In genomic region chr5:145502906-145503305, GRCh38 we compare ENCODE assay signal across 35 cellular contexts.
DNase-seq lines count a peak whose midpoint lies in the region; ATAC-seq and TF ChIP-seq lines count a peak whose summit lies in the region.
"Had no signal": no experiment of that assay in that cellular context is flagged by ENCODE, and none has a peak within 500 bp of the region (broad histone marks: within the 10 kb centered on the region; RNA-seq: fewer than 3 reads in every experiment).

No MANE protein-coding gene starts in this region.

- H3K9ac ChIP-seq in SK-N-SH (no peak overlapping the region), mesenchymal stem cell (ENCODE audit: low read length) (no peak overlapping the region)
- H3K9ac ChIP-seq: BLaER1; BLaER1 treated with 17β-estradiol and CSF1 and Interleukin-3, amounts not matched to agents 10 nM and 100 nM had no signal

- H3K18ac ChIP-seq in mesenchymal stem cell (ENCODE audit: low read depth in 1 of 2, low read length in 2 of 2): no peak overlapping the region

- no peak overlapping the region for H3K23ac ChIP-seq in mesenchymal stem cell (ENCODE audit: low read length in 2 of 2)

- H3F3A ChIP-seq in SK-N-SH (replicated peaks; ENCODE audit: insufficient read depth): no peaks in the 10 kb centered on the region

- no peak overlapping the region for H3K14ac ChIP-seq in mesenchymal stem cell (ENCODE audit: low read length in 2 of 2)

- H3K4me3 Mint-ChIP-seq in activated naive CD8-positive, alpha-beta T cell treated with anti-CD3 and anti-CD28 coated beads for 36 hours: no peak overlapping the region
- H3K4me3 Mint-ChIP-seq: B cell; CD14-positive monocyte; CD4-positive, alpha-beta memory T cell; CD4-positive, alpha-beta T cell; CD4-positive, CD25-positive, alpha-beta regulatory T cell; CD8-positive, alpha-beta memory T cell; CD8-positive, alpha-beta T cell had no signal

- H4K8ac ChIP-seq in mesenchymal stem cell (ENCODE audit: low read length): no peak overlapping the region

- CTCF ChIA-PET in SK-N-SH (lab: Yijun Ruan, JAX): interaction anchor here (1.0 kb wide), 1 partner anchor 22 kb away, joined by 3 read pairs; no protein-coding TSS in a partner anchor

- H3K4me3 ChIP-seq in SK-N-SH (ENCODE audit: low read depth in 2 of 2, low read length in 1 of 2): no peak overlapping the region
- no peak overlapping the region for H3K4me3 ChIP-seq in mesenchymal stem cell (ENCODE audit: insufficient read depth in 1 of 2, low read depth in 1 of 2, low read length in 2 of 2)
- H3K4me3 ChIP-seq: A549; BLaER1; BLaER1 treated with 17β-estradiol and CSF1 and Interleukin-3, amounts not matched to agents 10 nM and 100 nM had no signal

- peak overlapping the region; percentile 45 for H4K91ac ChIP-seq in mesenchymal stem cell (ENCODE audit: low read length)

- H2BK120ac ChIP-seq in mesenchymal stem cell (ENCODE audit: low read depth, low read length): no peak overlapping the region

- H3K4me2 ChIP-seq in SK-N-SH (no peak overlapping the region), mesenchymal stem cell (ENCODE audit: low read length, poor library complexity, severe bottlenecking) (no peak overlapping the region)
- H3K4me2 ChIP-seq: A549; BLaER1; BLaER1 treated with 17β-estradiol and CSF1 and Interleukin-3, amounts not matched to agents 10 nM and 100 nM had no signal

- no peak overlapping the region for H3K4ac ChIP-seq in mesenchymal stem cell (ENCODE audit: low read depth in 1 of 2, low read length in 2 of 2)

- no peaks in the 10 kb centered on the region for H3K79me2 ChIP-seq in SK-N-SH (ENCODE audit: insufficient read depth)

- 69% methylated on average over 1 of the region's 1 CpG for whole genome bisulfite sequencing in SK-N-SH (ENCODE audit: low lambda C conversion rate)
- 100% methylated on average over 1 of the region's 1 CpG for WGBS in mesenchymal stem cell

- DNase-seq in SK-N-SH: peak; percentile 23
- DNase-seq in ELF-1 (ENCODE audit: low read depth, low spot score): peak; percentile 49
- DNase-seq in islet precursor cell: peak; percentile 67
- DNase-seq in mesenchymal stem cell: no peak
- no peak for DNase-seq in NCI-H226
- DNase-seq in iPS-NIHi7 (ENCODE audit: extremely low spot score): no peak
- DNase-seq in activated naive CD8-positive, alpha-beta T cell treated with anti-CD3 and anti-CD28 coated beads for 36 hours: no peak
- DNase-seq: 8988T; ACHN; AML-193; BE2C; C1 segment of cervical spinal cord; Caco-2; Calu3; CD4-positive, alpha-beta memory T cell; CD4-positive, alpha-beta T cell; CD4-positive, CD25-positive, alpha-beta regulatory T cell; CD8-positive, alpha-beta memory T cell; CD8-positive, alpha-beta T cell; COR-L47; DMS 273 treated with DMSO at 0.1 percent for 48 hours; DMS153; DMS53; DMS79; DMS79 treated with DMSO at 0.1 percent for 48 hours; DND-41; EL had no signal

- H2AFZ ChIP-seq in SK-N-SH (ENCODE audit: low read depth): no peak overlapping the region
- no peak overlapping the region for H2AFZ ChIP-seq in mesenchymal stem cell (ENCODE audit: low read depth, low read length)

- ATAC-seq in SK-N-SH treated with all-trans-retinoic acid at 6 μM for 48 hours: no peak
- ATAC-seq: A549; CD8-positive, alpha-beta T cell had no signal

- H3K36me3 Mint-ChIP-seq in activated naive CD8-positive, alpha-beta T cell treated with anti-CD3 and anti-CD28 coated beads for 36 hours: no peaks in the 10 kb centered on the region
- H3K36me3 Mint-ChIP-seq: CD14-positive monocyte; CD4-positive, alpha-beta memory T cell; CD4-positive, CD25-positive, alpha-beta regulatory T cell; CD8-positive, alpha-beta memory T cell; CD8-positive, alpha-beta T cell had no signal

- TF ChIP-seq EP300 in SK-N-SH (IDR thresholded peaks at IDR 0.05; ENCODE audit: borderline replicate concordance in 1 of 2, low read depth in 1 of 2, low read length in 1 of 2): no peak

- no peak overlapping the region for H2BK12ac ChIP-seq in mesenchymal stem cell (ENCODE audit: low read length in 2 of 2)

- no peaks in the 10 kb centered on the region for H3K4me1 Mint-ChIP-seq in activated naive CD8-positive, alpha-beta T cell treated with anti-CD3 and anti-CD28 coated beads for 36 hours
- H3K4me1 Mint-ChIP-seq: B cell; CD14-positive monocyte; CD4-positive, alpha-beta memory T cell; CD4-positive, CD25-positive, alpha-beta regulatory T cell; CD8-positive, alpha-beta memory T cell had no signal

- POLR2A ChIA-PET in SK-N-SH (lab: Yijun Ruan, JAX): no interaction called here

- H2BK5ac ChIP-seq in mesenchymal stem cell (ENCODE audit: low read depth, low read length, poor library complexity, severe bottlenecking): no peak overlapping the region

- no peak for TF ChIP-seq RAD21 in SK-N-SH (IDR thresholded peaks at IDR 0.05; ENCODE audit: low read length)

- no peaks in the 10 kb centered on the region for H3K36me3 ChIP-seq in SK-N-SH (replicated peaks in 1 of 2; ENCODE audit: control insufficient read depth in 1 of 2, insufficient read depth in 2 of 2, low read length in 1 of 2)
- H3K36me3 ChIP-seq in mesenchymal stem cell (ENCODE audit: control insufficient read depth in 1 of 2, insufficient read depth in 2 of 2, low read depth in 1 of 2, low read length in 2 of 2): no peaks in the 10 kb centered on the region
- H3K36me3 ChIP-seq: BE2C; BLaER1; BLaER1 treated with 17β-estradiol and CSF1 and Interleukin-3, amounts not matched to agents 10 nM and 100 nM had no signal

- no peak overlapping the region for H2AK5ac ChIP-seq in mesenchymal stem cell (ENCODE audit: low read length, severe bottlenecking)

- no peak overlapping the region for H3K27ac Mint-ChIP-seq in activated naive CD8-positive, alpha-beta T cell treated with anti-CD3 and anti-CD28 coated beads for 36 hours
- H3K27ac Mint-ChIP-seq: B cell; CD14-positive monocyte; CD4-positive, alpha-beta memory T cell; CD4-positive, alpha-beta T cell; CD4-positive, CD25-positive, alpha-beta regulatory T cell; CD8-positive, alpha-beta memory T cell; CD8-positive, alpha-beta T cell had no signal

- H3K27ac ChIP-seq in SK-N-SH (ENCODE audit: low read depth in 2 of 2, low read length in 1 of 2) (peak overlapping the region in 1 of 2 experiments; percentile 14; a peak in 1 of 4 replicates), mesenchymal stem cell (ENCODE audit: low read length, poor library complexity, severe bottlenecking) (no peak overlapping the region)
- H3K27ac ChIP-seq: 22Rv1; A549; BLaER1; BLaER1 treated with 17β-estradiol and CSF1 and Interleukin-3, amounts not matched to agents 10 nM and 100 nM; C4-2B had no signal

- no peaks in the 10 kb centered on the region for H3K79me1 ChIP-seq in mesenchymal stem cell (replicated peaks; ENCODE audit: low read length, poor library complexity, severe bottlenecking)

- H3K4me1 ChIP-seq in SK-N-SH (ENCODE audit: control insufficient read depth in 1 of 2, insufficient read depth in 2 of 2, low read depth in 1 of 2, low read length in 1 of 2) (no peaks in the 10 kb centered on the region; a peak in 1 of 4 replicates), mesenchymal stem cell (ENCODE audit: control insufficient read depth, insufficient read depth, low read depth, low read length) (no peaks in the 10 kb centered on the region)
- H3K4me1 ChIP-seq: A549; BE2C; BLaER1; BLaER1 treated with 17β-estradiol and CSF1 and Interleukin-3, amounts not matched to agents 10 nM and 100 nM; Caco-2 had no signal

- H3K9me2 ChIP-seq in SK-N-SH: no peaks in the 10 kb centered on the region

- no peak overlapping the region for H2BK15ac ChIP-seq in mesenchymal stem cell (ENCODE audit: low read depth, poor library complexity, severe bottlenecking)

- H3K27me3 ChIP-seq in SK-N-SH (ENCODE audit: insufficient read depth) (no peaks in the 10 kb centered on the region), mesenchymal stem cell (ENCODE audit: control insufficient read depth in 1 of 2, insufficient read depth in 1 of 2, low read length in 2 of 2) (no peaks in the 10 kb centered on the region)
- H3K27me3 ChIP-seq: BE2C; BLaER1; BLaER1 treated with 17β-estradiol and CSF1 and Interleukin-3, amounts not matched to agents 10 nM and 100 nM had no signal

- H3K9me3 ChIP-seq in SK-N-SH: no peaks in the 10 kb centered on the region
- no peaks in the 10 kb centered on the region for H3K9me3 ChIP-seq in mesenchymal stem cell (ENCODE audit: control insufficient read depth, low read length)
- H3K9me3 ChIP-seq: A549, BE2C, BLaER1, Caco-2 had no signal

- no peaks in the 10 kb centered on the region for H4K20me1 ChIP-seq in SK-N-SH (ENCODE audit: insufficient read depth)
- H4K20me1 ChIP-seq: BLaER1; BLaER1 treated with 17β-estradiol and CSF1 and Interleukin-3, amounts not matched to agents 10 nM and 100 nM had no signal

- no peaks in the 10 kb centered on the region for H3K27me3 Mint-ChIP-seq in activated naive CD8-positive, alpha-beta T cell treated with anti-CD3 and anti-CD28 coated beads for 36 hours
- H3K27me3 Mint-ChIP-seq: B cell; CD4-positive, alpha-beta memory T cell; CD4-positive, alpha-beta T cell; CD4-positive, CD25-positive, alpha-beta regulatory T cell; CD8-positive, alpha-beta memory T cell had no signal

- TF ChIP-seq CTCF in SK-N-SH (IDR thresholded peaks at IDR 0.05): no peak

- H3K9me3 Mint-ChIP-seq in activated naive CD8-positive, alpha-beta T cell treated with anti-CD3 and anti-CD28 coated beads for 36 hours: peaks cover 5% of the 10 kb centered on the region

TF ChIP-seq in SK-N-SH, 30 proteins besides CTCF, POLR2A, EP300 and RAD21 (continues in another document):
- TF ChIP-seq MXI1 (IDR thresholded peaks at IDR 0.05; ENCODE audit: low read depth, low read length): no peak
- no peak for TF ChIP-seq MAX (IDR thresholded peaks at IDR 0.05; ENCODE audit: low read depth)

TF ChIP-seq in SK-N-SH treated with all-trans-retinoic acid at 6 μM for 48 hours, 23 proteins besides CTCF, POLR2A, EP300 and RAD21 (continues in another document):
- no peak for TF ChIP-seq TOX (CRISPR knock-in tag; IDR thresholded peaks at IDR 0.05; ENCODE audit: borderline replicate concordance)
- TF ChIP-seq CSRNP3 (CRISPR knock-in tag; IDR thresholded peaks at IDR 0.05): no peak
- no peak for TF ChIP-seq ZNF70 (CRISPR knock-in tag; IDR thresholded peaks at IDR 0.05)
- TF ChIP-seq TCF4 (CRISPR knock-in tag; IDR thresholded peaks at IDR 0.05; ENCODE audit: borderline replicate concordance): no peak
- no peak for TF ChIP-seq SNAI2 (CRISPR knock-in tag; IDR thresholded peaks at IDR 0.05)
- no peak for TF ChIP-seq ZFP30 (CRISPR knock-in tag; IDR thresholded peaks at IDR 0.05)
- TF ChIP-seq ARNTL (CRISPR knock-in tag; IDR thresholded peaks at IDR 0.05; ENCODE audit: borderline replicate concordance, low read depth): no peak

Comparison
In these comparisons a context has a peak if more than half of its experiments do, and no peak if none do; other contexts are left out.
1. DNase-seq: peak in SK-N-SH (single experiment), ELF-1 (single experiment) and islet precursor cell (single experiment); none in mesenchymal stem cell (single experiment), NCI-H226 (single experiment), iPS-NIHi7 (single experiment) and activated naive CD8-positive, alpha-beta T cell treated with anti-CD3 and anti-CD28 coated beads for 36 hours (single experiment).